In the genomic region with DNA sequence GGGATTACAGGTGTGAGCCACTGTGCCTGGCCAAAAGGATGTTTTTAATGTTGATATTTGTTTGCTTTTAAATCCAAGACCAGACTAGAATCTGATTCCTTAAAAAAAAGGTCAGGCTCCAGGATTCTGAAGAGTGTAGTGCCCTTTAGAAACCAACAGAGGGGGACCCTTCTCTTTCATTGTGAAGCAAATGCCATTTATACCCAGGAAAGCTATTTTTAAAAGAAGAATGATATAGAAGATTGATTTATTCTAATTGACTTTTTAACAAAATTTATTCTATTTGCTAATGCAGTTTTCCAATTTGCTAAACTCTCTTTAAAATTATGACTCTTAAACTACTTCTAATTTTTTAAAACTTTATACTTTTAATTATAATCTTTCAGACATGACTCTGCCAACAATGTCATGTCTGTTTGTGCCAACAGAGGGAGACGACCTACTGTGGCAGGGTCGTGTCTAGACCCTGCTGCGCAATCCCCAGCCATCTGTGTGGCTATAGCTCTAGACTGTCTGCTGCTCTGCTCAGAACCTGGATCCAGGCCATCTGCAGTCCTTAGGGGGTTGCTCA, we compare ENCODE assay signal across 9 cellular contexts.
DNase-seq lines count a peak whose midpoint lies in the region; ATAC-seq, FAIRE-seq and TF ChIP-seq lines count a peak whose summit lies in the region.
"Had no signal": no experiment of that assay in that cellular context is flagged by ENCODE, and none has a peak within 500 bp of the region (broad histone marks: within the 10 kb centered on the region; RNA-seq: fewer than 3 reads in every experiment).

No MANE protein-coding gene starts in this region.

- no peak for TF ChIP-seq POLR2A in adrenal gland (IDR thresholded peaks at IDR 0.05)
- TF ChIP-seq POLR2A in GM12892 (IDR thresholded peaks at IDR 0.05; ENCODE audit: low read depth, low read length) = no peak

- TF ChIP-seq CTCF in adrenal gland (IDR thresholded peaks at IDR 0.05) = peak; percentile 42 to 67 (median 54)

- 26 to 44% (median 30%) methylated on average over 3 of the region's 3 CpGs for WGBS in adrenal gland, 4 donors

- peak; percentile 57 for ATAC-seq in GM19455 (IDR thresholded peaks at IDR 0.05; ENCODE audit: unreplicated experiment)
- ATAC-seq in activated CD4-positive, CD25-positive, alpha-beta regulatory T cell treated with anti-CD3 and anti-CD28 coated beads, Interleukin-2, amount 50 U/mL, for 24 hours = no peak

- no peak overlapping the region for H3K4me3 ChIP-seq in adrenal gland

- FAIRE-seq in GM12892 (lab: Jason Lieb, UNC) = no peak

- intact Hi-C loops in adrenal gland (cut with DNase I) = loop anchor here (10.0 kb wide), 2 partner anchors 91 to 651 kb away; no protein-coding TSS in a partner anchor

- no peak overlapping the region for H3K27ac ChIP-seq in adrenal gland
- H3K27ac ChIP-seq: HL-60 had no signal

- peaks cover 0 to 13% of the 10 kb centered on the region in 2 donors for H3K36me3 ChIP-seq in adrenal gland (replicated peaks in 1 of 2)

- DNase-seq in CD1c-positive myeloid dendritic cell (ENCODE audit: extremely low spot score) = peak; percentile 27
- DNase-seq in NCI-H2029 (lab: John Stamatoyannopoulos, UW) = peak; percentile 17
- DNase-seq in adrenal gland = no peak
- DNase-seq in iPS-NIHi7 (ENCODE audit: extremely low spot score) = peak; percentile 61
- no peak for DNase-seq in GM12892 (ENCODE audit: insufficient read length)
- no peak for DNase-seq in ureter (ENCODE audit: low spot score)

- no peaks in the 10 kb centered on the region for H3K9me3 ChIP-seq in adrenal gland (replicated peaks in 1 of 3)

- H3K27me3 ChIP-seq in adrenal gland = no peaks in the 10 kb centered on the region

- H3K4me1 ChIP-seq in adrenal gland (replicated peaks in 1 of 2) = no peaks in the 10 kb centered on the region

Comparison
In these comparisons a context has a peak if more than half of its experiments do, and no peak if none do; other contexts are left out.
1. DNase-seq: peak in CD1c-positive myeloid dendritic cell (single experiment), NCI-H2029 (single experiment) and iPS-NIHi7 (single experiment); none in adrenal gland (0 of 7), GM12892 (single experiment) and ureter (single experiment).